1 cellular context compared by ENCODE assay signal in genomic region chr18:12990977-12991838, GRCh38.
TF ChIP-seq lines count a peak whose summit lies in the region.

A gene with protein sequence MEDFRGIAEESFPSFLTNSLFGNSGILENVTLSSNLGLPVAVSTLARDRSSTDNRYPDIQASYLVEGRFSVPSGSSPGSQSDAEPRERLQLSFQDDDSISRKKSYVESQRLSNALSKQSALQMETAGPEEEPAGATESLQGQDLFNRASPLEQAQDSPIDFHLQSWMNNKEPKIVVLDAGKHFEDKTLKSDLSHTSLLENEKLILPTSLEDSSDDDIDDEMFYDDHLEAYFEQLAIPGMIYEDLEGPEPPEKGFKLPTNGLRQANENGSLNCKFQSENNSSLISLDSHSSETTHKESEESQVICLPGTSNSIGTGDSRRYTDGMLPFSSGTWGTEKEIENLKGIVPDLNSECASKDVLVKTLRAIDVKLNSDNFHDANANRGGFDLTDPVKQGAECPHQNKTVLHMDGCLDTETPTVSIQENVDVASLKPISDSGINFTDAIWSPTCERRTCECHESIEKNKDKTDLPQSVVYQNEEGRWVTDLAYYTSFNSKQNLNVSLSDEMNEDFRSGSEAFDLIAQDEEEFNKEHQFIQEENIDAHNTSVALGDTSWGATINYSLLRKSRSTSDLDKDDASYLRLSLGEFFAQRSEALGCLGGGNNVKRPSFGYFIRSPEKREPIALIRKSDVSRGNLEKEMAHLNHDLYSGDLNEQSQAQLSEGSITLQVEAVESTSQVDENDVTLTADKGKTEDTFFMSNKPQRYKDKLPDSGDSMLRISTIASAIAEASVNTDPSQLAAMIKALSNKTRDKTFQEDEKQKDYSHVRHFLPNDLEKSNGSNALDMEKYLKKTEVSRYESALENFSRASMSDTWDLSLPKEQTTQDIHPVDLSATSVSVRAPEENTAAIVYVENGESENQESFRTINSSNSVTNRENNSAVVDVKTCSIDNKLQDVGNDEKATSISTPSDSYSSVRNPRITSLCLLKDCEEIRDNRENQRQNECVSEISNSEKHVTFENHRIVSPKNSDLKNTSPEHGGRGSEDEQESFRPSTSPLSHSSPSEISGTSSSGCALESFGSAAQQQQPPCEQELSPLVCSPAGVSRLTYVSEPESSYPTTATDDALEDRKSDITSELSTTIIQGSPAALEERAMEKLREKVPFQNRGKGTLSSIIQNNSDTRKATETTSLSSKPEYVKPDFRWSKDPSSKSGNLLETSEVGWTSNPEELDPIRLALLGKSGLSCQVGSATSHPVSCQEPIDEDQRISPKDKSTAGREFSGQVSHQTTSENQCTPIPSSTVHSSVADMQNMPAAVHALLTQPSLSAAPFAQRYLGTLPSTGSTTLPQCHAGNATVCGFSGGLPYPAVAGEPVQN (N-terminal part only) (plus strand): TSS chr18:12991362. CDS start chr18:12999425, 8,063 bp downstream.

TF ChIP-seq in GM12878, 131 proteins besides CTCF, POLR2A, EP300 and RAD21 (continued from another document):
- TF ChIP-seq SREBF1 (IDR thresholded peaks at IDR 0.05; ENCODE audit: low read length) (no peak), ZNF24 (IDR thresholded peaks at IDR 0.05) (no peak), HDGF (IDR thresholded peaks at IDR 0.05) (peak; percentile 75; the same call in 1 of the 2 replicates), SIN3A (IDR thresholded peaks at IDR 0.05; ENCODE audit: low read depth, low read length) (peak; percentile 92), MEF2A (IDR thresholded peaks at IDR 0.05; ENCODE audit: insufficient read depth, low read depth, low read length) (no peak), BCL11A (IDR thresholded peaks at IDR 0.05; ENCODE audit: low read depth, low read length) (no peak), MTA2 (IDR thresholded peaks at IDR 0.05; ENCODE audit: low read depth) (no peak), CHD4 (IDR thresholded peaks at IDR 0.05) (no peak), PKNOX1 (IDR thresholded peaks at IDR 0.05) (peak; percentile 86), HDAC6 (IDR thresholded peaks at IDR 0.05; ENCODE audit: unreplicated experiment) (no peak), CREM (IDR thresholded peaks at IDR 0.05; ENCODE audit: low read depth) (peak; percentile 45; the same call in 1 of the 2 replicates), ZBTB11 (CRISPR knock-in tag; IDR thresholded peaks at IDR 0.05) (no peak), SUZ12 (IDR thresholded peaks at IDR 0.05; ENCODE audit: unreplicated experiment) (no peak), RELA (IDR thresholded peaks at IDR 0.05; ENCODE audit: borderline replicate concordance, partially characterized antibody) (peak; percentile 40), MTA3 (IDR thresholded peaks at IDR 0.05; ENCODE audit: borderline replicate concordance, low read length) (no peak), STAT3 (IDR thresholded peaks at IDR 0.05; ENCODE audit: low read depth, low read length) (no peak), IKZF2 (IDR thresholded peaks at IDR 0.05) (no peak; a peak in 2 of 4 replicates), GATAD2B (conservative IDR thresholded peaks at IDR 0.05; ENCODE audit: low read depth) (peak; percentile 83; the same call in 1 of the 2 replicates)
